ENCODE assay signal across 9 cellular contexts in the genomic region with DNA sequence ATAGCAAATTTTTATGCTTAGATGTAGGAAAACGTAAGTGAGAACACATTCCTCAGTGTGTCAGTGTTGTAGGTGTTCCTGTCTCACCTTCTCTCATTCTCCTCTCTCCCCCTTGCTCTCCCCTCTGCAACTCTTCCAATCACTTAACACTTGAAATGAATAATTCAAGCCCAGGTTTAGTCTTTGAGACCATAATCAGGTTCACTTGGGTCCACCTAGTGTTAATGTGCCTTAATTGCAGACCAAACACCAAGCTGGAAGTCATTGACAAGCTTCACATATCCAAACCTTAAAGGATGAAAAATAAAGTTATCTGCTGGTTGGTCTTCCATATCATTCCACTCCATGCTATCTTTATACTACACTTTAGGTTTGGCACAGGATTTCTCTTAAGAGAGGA. TPM values are rescaled to one million over a fixed set of nuclear protein-coding genes. Genes with fewer than 3 reads are reported as not detected.
DNase-seq lines count a peak whose midpoint lies in the region; ATAC-seq and TF ChIP-seq lines count a peak whose summit lies in the region.
"Had no signal": no experiment of that assay in that cellular context is flagged by ENCODE, and none has a peak within 500 bp of the region (broad histone marks: within the 10 kb centered on the region; RNA-seq: fewer than 3 reads in every experiment).

No MANE protein-coding gene starts in this region.

- H3K9me3 ChIP-seq in fibroblast of lung (ENCODE audit: control insufficient read depth, insufficient read depth, low read depth, low read length) = no peaks in the 10 kb centered on the region
- no peaks in the 10 kb centered on the region for H3K9me3 ChIP-seq in testis
- H3K9me3 ChIP-seq: pancreas had no signal

- H3K4me3 ChIP-seq in AG09309 (ENCODE audit: control insufficient read depth, low read depth, low read length) (no peak overlapping the region), fibroblast of lung (replicated peaks in 1 of 4; ENCODE audit: control extremely low read depth in 1 of 4, insufficient read depth in 1 of 4, low read depth in 3 of 4, low read length in 4 of 4) (no peak overlapping the region), testis (no peak overlapping the region)
- H3K4me3 ChIP-seq: pancreas had no signal

- H3K27me3 ChIP-seq in fibroblast of lung (ENCODE audit: control insufficient read depth, insufficient read depth, low read length) (no peaks in the 10 kb centered on the region), testis (no peaks in the 10 kb centered on the region)
- H3K27me3 ChIP-seq: pancreas had no signal

- TF ChIP-seq CTCF in AG09309 (IDR thresholded peaks at IDR 0.05; ENCODE audit: control insufficient read depth, insufficient read depth, low read depth, low read length, missing control alignments) = peak; percentile 33
- TF ChIP-seq CTCF in fibroblast of lung (conservative IDR thresholded peaks at IDR 0.05 in 1 of 2, IDR thresholded peaks at IDR 0.05 in 1 of 2; ENCODE audit: low read depth in 1 of 2, low read length in 2 of 2) = peak; percentile 21 to 57
- TF ChIP-seq CTCF in testis (IDR thresholded peaks at IDR 0.05) = peak in 1 of 3 experiments; percentile 9

- no peak overlapping the region for H3K9ac ChIP-seq in fibroblast of lung (ENCODE audit: insufficient read depth, low read length)

- H2AFZ ChIP-seq in fibroblast of lung (ENCODE audit: low read length) = no peak overlapping the region

- H3K4me2 ChIP-seq in fibroblast of lung (ENCODE audit: extremely low read depth, insufficient read depth, low read length) = no peak overlapping the region

- no peak overlapping the region for H3K27ac ChIP-seq in fibroblast of lung (ENCODE audit: insufficient read depth, low read length)
- H3K27ac ChIP-seq in testis = no peak overlapping the region
- H3K27ac ChIP-seq: pancreas had no signal

- no peaks in the 10 kb centered on the region for H4K20me1 ChIP-seq in fibroblast of lung (ENCODE audit: control insufficient read depth, extremely low read depth, insufficient read depth, low read length)

- TF ChIP-seq POLR2A in testis (IDR thresholded peaks at IDR 0.05) = no peak

- DNase-seq in AG09309 (ENCODE audit: low read depth) (no peak), NCI-H82 (lab: John Stamatoyannopoulos, UW) (peak; percentile 78), fibroblast of lung (ENCODE audit: low read depth in 2 of 2) (peak; percentile 19 to 32), testis (no peak), NOMO-1 treated with DMSO at 0.1 percent for 48 hours (lab: John Stamatoyannopoulos, UW; ENCODE audit: unreplicated experiment) (no peak), NCI-H1105 treated with DMSO at 0.1 percent for 48 hours (lab: John Stamatoyannopoulos, UW) (no peak)
- DNase-seq in stimulated activated naive CD4-positive, alpha-beta T cell (lab: John Stamatoyannopoulos, UW) = no peak
- DNase-seq: pancreas had no signal

- ATAC-seq in GM18868 (IDR thresholded peaks at IDR 0.05; ENCODE audit: unreplicated experiment) = peak; percentile 61

- intact Hi-C loops in testis (cut with DNase I; ENCODE audit: low total_unique reads) = no loop called here

- no peaks in the 10 kb centered on the region for H3K36me3 ChIP-seq in fibroblast of lung (ENCODE audit: control insufficient read depth, insufficient read depth, low read length)
- H3K36me3 ChIP-seq in testis (ENCODE audit: low read depth, missing control alignments) = no peaks in the 10 kb centered on the region

- no peaks in the 10 kb centered on the region for H3K4me1 ChIP-seq in fibroblast of lung (ENCODE audit: control insufficient read depth, extremely low read depth, insufficient read depth, low read length)
- no peaks in the 10 kb centered on the region for H3K4me1 ChIP-seq in testis
- H3K4me1 ChIP-seq: pancreas had no signal

- H3K79me2 ChIP-seq in fibroblast of lung (ENCODE audit: control insufficient read depth, insufficient read depth, low read length) = no peaks in the 10 kb centered on the region

- 88 to 100% methylated on average over 1 of the region's 1 CpG for whole genome bisulfite sequencing in testis, 2 donors

RNA-seq across cellular contexts. Expression of a gene that starts 37.0 kb away (rescaled TPM):
- total RNA-seq in fibroblast of lung = 5.6 and 10.3 TPM in 2 replicates
- polyA plus RNA-seq in fibroblast of lung = 9.8 and 11.0 TPM in 2 replicates
- 4.0 and 4.3 TPM in 2 replicates for polyA plus RNA-seq in fibroblast of lung (2012)
- 4.5 and 8.1 TPM in 2 replicates for polyA minus RNA-seq in fibroblast of lung (ENCODE audit: low replicate concordance)
- total RNA-seq in testis = 10 to 100 TPM; 19.3 to 25.8 TPM
- 4.7 TPM for polyA plus RNA-seq in testis (ENCODE audit: insufficient read depth, low read depth, low replicate concordance)

RNA-seq across cellular contexts. Expression of a gene that starts 37.1 kb away (rescaled TPM):
- total RNA-seq in fibroblast of lung (58.0 and 62.3 TPM in 2 replicates), testis (10 to 100 TPM; 47.9 to 56.2 TPM)
- polyA plus RNA-seq in fibroblast of lung (33.6 and 39.0 TPM in 2 replicates), testis (ENCODE audit: insufficient read depth, low read depth, low replicate concordance) (67.9 TPM)
- polyA plus RNA-seq in fibroblast of lung (2012) = 36.4 and 49.4 TPM in 2 replicates
- polyA minus RNA-seq in fibroblast of lung (ENCODE audit: low replicate concordance) = 3.5 and 3.8 TPM in 2 replicates

Comparison
In these comparisons a context has a peak if more than half of its experiments do, and no peak if none do; other contexts are left out.
1. DNase-seq: peak in NCI-H82 (single experiment) and fibroblast of lung (2 of 2); none in AG09309 (single experiment), stimulated activated naive CD4-positive, alpha-beta T cell (0 of 6), testis (single experiment), NOMO-1 treated with DMSO at 0.1 percent for 48 hours (single experiment) and NCI-H1105 treated with DMSO at 0.1 percent for 48 hours (single experiment).